16 cellular contexts compared by ENCODE assay signal in the genomic region with DNA sequence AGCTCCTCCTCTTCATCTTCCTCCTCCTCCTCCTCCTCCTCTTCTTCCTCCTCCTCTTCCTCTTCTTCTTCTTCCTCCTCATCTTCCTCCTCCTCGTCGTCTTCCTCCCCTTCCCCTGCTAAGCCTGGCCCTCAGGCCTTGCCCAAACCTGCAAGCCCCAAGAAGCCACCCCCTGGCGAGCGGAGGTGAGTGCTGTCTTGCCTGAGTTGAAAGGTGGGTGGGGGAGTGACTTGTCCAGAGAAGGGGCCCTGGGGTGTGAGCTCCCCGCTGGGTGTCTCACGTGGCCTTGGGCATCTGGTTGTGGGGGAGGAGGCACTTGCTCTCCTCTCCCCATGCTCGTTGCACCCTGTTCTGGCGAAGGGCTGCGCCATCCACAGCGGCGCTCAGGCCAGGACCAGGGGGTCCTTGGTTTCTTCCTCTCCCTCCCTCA. TPM values are rescaled to one million over a fixed set of nuclear protein-coding genes. Genes with fewer than 3 reads are reported as not detected.
A peak's percentile ranks its signal among the peaks of the same experiment; 100 is the strongest.
DNase-seq lines count a peak whose midpoint lies in the region; ATAC-seq and TF ChIP-seq lines count a peak whose summit lies in the region.
"Had no signal": no experiment of that assay in that cellular context is flagged by ENCODE, and none has a peak within 500 bp of the region (broad histone marks: within the 10 kb centered on the region; RNA-seq: fewer than 3 reads in every experiment).

No MANE protein-coding gene starts in this region.

- H3K4me1 Mint-ChIP-seq in naive thymus-derived CD8-positive, alpha-beta T cell = peaks cover 12 to 42% (median 28%) of the 10 kb centered on the region in 4 donors

- DNase-seq in cardiac muscle cell (ENCODE audit: low read depth in 1 of 2, low spot score in 1 of 2) (no peak), left ventricle myocardium superior (no peak), colonic mucosa (no peak), upper lobe of right lung (peak; percentile 63), NCI-H1694 (lab: John Stamatoyannopoulos, UW) (no peak), germinal center (ENCODE audit: low spot score) (no peak)
- no peak for DNase-seq in naive thymus-derived CD8-positive, alpha-beta T cell
- DNase-seq: activated CD4-positive, alpha-beta T cell treated with anti-CD3 and anti-CD28 coated beads for 1 hour; cerebellar nuclear complex; immature natural killer cell; SW 1271 had no signal

- ATAC-seq in left ventricle myocardium superior (no peak), upper lobe of right lung (no peak), HG03521 (IDR thresholded peaks at IDR 0.05; ENCODE audit: unreplicated experiment) (no peak)
- no peak for ATAC-seq in naive thymus-derived CD8-positive, alpha-beta T cell

- no peaks in the 10 kb centered on the region for H3K4me1 ChIP-seq in cardiac muscle cell (ENCODE audit: low read depth)
- peaks cover 16% of the 10 kb centered on the region for H3K4me1 ChIP-seq in colonic mucosa
- no peaks in the 10 kb centered on the region for H3K4me1 ChIP-seq in upper lobe of right lung

- H3K9ac ChIP-seq in colonic mucosa (ENCODE audit: low read depth in 2 of 2, low read length in 2 of 2) = peak overlapping the region in 1 of 2 donors; percentile 73

- peak overlapping the region in 6 of 10 donors; percentile 13 to 90 (median 57) for H3K27ac Mint-ChIP-seq in naive thymus-derived CD8-positive, alpha-beta T cell
- H3K27ac Mint-ChIP-seq: activated T-helper 2 cell treated with anti-CD3 and anti-CD28 coated beads, Interferon-gamma antibody, Interleukin-2, Interleukin-4, amounts not matched to agents 10 μg/mL and 5 μg/mL and 100 μg/mL, durations not matched to agents 14 hours and 24 hours and 36 hours had no signal

- no peaks in the 10 kb centered on the region for H3K9me3 ChIP-seq in cardiac muscle cell (ENCODE audit: low read depth)
- H3K9me3 ChIP-seq in colonic mucosa = no peaks in the 10 kb centered on the region
- no peaks in the 10 kb centered on the region for H3K9me3 ChIP-seq in upper lobe of right lung

- POLR2A ChIA-PET in naive thymus-derived CD8-positive, alpha-beta T cell (lab: Charles Lee) = interaction anchor here (0.7 to 2.9 kb wide), 2 partner anchors 9 to 16 kb away, joined by 3 to 14 read pairs; a partner anchor contains a TSS

- H3K4me3 ChIP-seq in cardiac muscle cell (no peak overlapping the region), colonic mucosa (no peak overlapping the region), upper lobe of right lung (no peak overlapping the region)

- intact Hi-C loops in left ventricle myocardium superior (cut with micrococcal nuclease) (no loop called here), colonic mucosa (cut with DNase I) (no loop called here), upper lobe of right lung (cut with DNase I) (no loop called here)

- H3K27me3 Mint-ChIP-seq in naive thymus-derived CD8-positive, alpha-beta T cell = no peaks in the 10 kb centered on the region

- H3K27me3 ChIP-seq in cardiac muscle cell (no peaks in the 10 kb centered on the region), colonic mucosa (no peaks in the 10 kb centered on the region), upper lobe of right lung (no peaks in the 10 kb centered on the region)

- H3K4me3 Mint-ChIP-seq in naive thymus-derived CD8-positive, alpha-beta T cell = peak overlapping the region in 1 of 10 donors; percentile 33
- H3K4me3 Mint-ChIP-seq: immature natural killer cell had no signal

- H3K36me3 Mint-ChIP-seq in naive thymus-derived CD8-positive, alpha-beta T cell = peaks cover 6 to 93% (median 34%) of the 10 kb centered on the region in 3 donors

- TF ChIP-seq CTCF in cardiac muscle cell (IDR thresholded peaks at IDR 0.05; ENCODE audit: low read depth, low read length) (no peak), colonic mucosa (IDR thresholded peaks at IDR 0.05) (no peak), upper lobe of right lung (IDR thresholded peaks at IDR 0.05) (no peak)

- no peaks in the 10 kb centered on the region for H3K9me3 Mint-ChIP-seq in naive thymus-derived CD8-positive, alpha-beta T cell
- H3K9me3 Mint-ChIP-seq: activated T-helper 2 cell treated with anti-CD3 and anti-CD28 coated beads, Interferon-gamma antibody, Interleukin-2, Interleukin-4, amounts not matched to agents 10 μg/mL and 5 μg/mL and 100 μg/mL, durations not matched to agents 14 hours and 24 hours and 36 hours; immature natural killer cell had no signal

- H3K36me3 ChIP-seq in cardiac muscle cell (peaks cover 82% of the 10 kb centered on the region), colonic mucosa (peaks cover 39% of the 10 kb centered on the region), upper lobe of right lung (peaks cover 97% of the 10 kb centered on the region)

- H3K27ac ChIP-seq in cardiac muscle cell = peak overlapping the region; percentile 60
- H3K27ac ChIP-seq in colonic mucosa = peak overlapping the region; percentile 67
- H3K27ac ChIP-seq in upper lobe of right lung = no peak overlapping the region

RNA-seq across cellular contexts. Expression of a gene that starts 8.0 kb away (rescaled TPM):
- total RNA-seq in cardiac muscle cell = 180 and 435 TPM in 2 replicates
- polyA plus RNA-seq in cardiac muscle cell = 606 and 614 TPM in 2 replicates
- 325 TPM for total RNA-seq in left ventricle myocardium superior
- total RNA-seq in colonic mucosa = 100 to 1,000 TPM; 230 to 333 TPM
- total RNA-seq in naive thymus-derived CD8-positive, alpha-beta T cell = 100 to 1,000 TPM; 121 to 137 TPM
- 100 to 1,000 TPM; 230 to 301 (median 288) TPM for polyA plus RNA-seq in naive thymus-derived CD8-positive, alpha-beta T cell
- total RNA-seq in upper lobe of right lung = 179 TPM

RNA-seq across cellular contexts. Expression of a gene that starts 16.7 kb away (rescaled TPM):
- total RNA-seq in cardiac muscle cell (131 and 321 TPM in 2 replicates), left ventricle myocardium superior (292 TPM), colonic mucosa (100 to 1,000 TPM; 377 to 539 TPM), upper lobe of right lung (660 TPM)
- 592 and 734 TPM in 2 replicates for polyA plus RNA-seq in cardiac muscle cell
- 100 to 1,000 TPM; 927 to 965 TPM for total RNA-seq in naive thymus-derived CD8-positive, alpha-beta T cell
- polyA plus RNA-seq in naive thymus-derived CD8-positive, alpha-beta T cell = 100 to 1,000 TPM in 1 of 3 donors, 10 to 100 TPM in 2; 25.5 to 110 (median 62.4) TPM

RNA-seq across cellular contexts. Expression of a gene that starts 18.2 kb away (rescaled TPM):
- total RNA-seq in cardiac muscle cell (not detected in 2 replicates), left ventricle myocardium superior (not detected), colonic mucosa (not detected), upper lobe of right lung (not detected)
- polyA plus RNA-seq in cardiac muscle cell = not detected in 2 replicates
- total RNA-seq in naive thymus-derived CD8-positive, alpha-beta T cell = not detected
- polyA plus RNA-seq in naive thymus-derived CD8-positive, alpha-beta T cell = under 1 TPM in 1 of 3 donors, not detected in 2; 0.99 TPM
- total RNA-seq: activated T-helper 2 cell treated with anti-CD3 and anti-CD28 coated beads, Interferon-gamma antibody, Interleukin-2, Interleukin-4, amounts not matched to agents 10 μg/mL and 5 μg/mL and 100 μg/mL, durations not matched to agents 14 hours and 24 hours and 36 hours; fibroblast of villous mesenchyme had no signal
- polyA plus RNA-seq: AG04450, neural cell had no signal

RNA-seq across cellular contexts. Expression of a gene that starts 29.2 kb away (rescaled TPM):
- total RNA-seq in cardiac muscle cell = not detected in 2 replicates
- polyA plus RNA-seq in cardiac muscle cell = not detected in 2 replicates
- total RNA-seq in left ventricle myocardium superior = not detected
- not detected for total RNA-seq in colonic mucosa
- not detected for total RNA-seq in naive thymus-derived CD8-positive, alpha-beta T cell
- not detected for polyA plus RNA-seq in naive thymus-derived CD8-positive, alpha-beta T cell
- not detected for total RNA-seq in upper lobe of right lung
- total RNA-seq: activated T-helper 2 cell treated with anti-CD3 and anti-CD28 coated beads, Interferon-gamma antibody, Interleukin-2, Interleukin-4, amounts not matched to agents 10 μg/mL and 5 μg/mL and 100 μg/mL, durations not matched to agents 14 hours and 24 hours and 36 hours; fibroblast of villous mesenchyme had no signal
- polyA plus RNA-seq: AG04450, immature natural killer cell, neural cell had no signal

RNA-seq across cellular contexts. Expression of a gene that starts 47.9 kb away (rescaled TPM):
- total RNA-seq in cardiac muscle cell (not detected in 2 replicates), left ventricle myocardium superior (not detected), colonic mucosa (1 to 10 TPM; 1.1 to 2.6 TPM), upper lobe of right lung (17.1 TPM)
- polyA plus RNA-seq in cardiac muscle cell = not detected in 2 replicates
- 1 to 10 TPM; 2.0 to 2.9 TPM for total RNA-seq in naive thymus-derived CD8-positive, alpha-beta T cell
- 10 to 100 TPM in 1 of 3 donors, 1 to 10 TPM in 2; 1.5 to 14.7 (median 3.2) TPM for polyA plus RNA-seq in naive thymus-derived CD8-positive, alpha-beta T cell
- polyA plus RNA-seq: neural cell had no signal
